In the genomic region with DNA sequence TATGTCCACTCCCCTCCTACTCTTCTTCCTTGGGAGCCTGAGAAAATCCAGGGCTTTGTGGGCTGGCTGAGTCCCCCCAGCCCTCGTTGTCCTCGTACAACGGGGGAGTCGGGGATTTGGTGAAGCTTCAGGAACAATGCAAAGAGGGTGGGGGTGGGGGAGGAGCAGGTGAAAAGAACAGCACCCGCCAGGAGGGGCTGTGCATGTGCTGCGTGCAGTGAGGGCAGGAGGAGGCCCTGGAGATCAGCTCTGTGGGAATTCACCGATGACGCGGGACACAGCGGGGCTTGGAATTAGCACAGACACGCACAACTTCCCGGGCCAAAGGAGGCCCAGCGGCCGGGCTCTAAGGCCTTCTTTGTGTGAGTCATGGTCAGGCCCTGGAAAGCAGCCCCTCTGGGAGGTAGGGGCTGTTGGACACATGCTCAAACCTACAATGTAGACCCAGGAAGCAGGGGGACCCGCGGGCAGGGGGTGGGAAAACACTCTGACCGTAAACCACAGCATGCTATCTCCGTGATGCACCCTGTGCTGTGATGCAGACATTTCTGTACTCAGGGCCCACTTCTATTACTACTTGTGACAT, we compare ENCODE assay signal across 12 cellular contexts. TPM values are rescaled to one million over a fixed set of nuclear protein-coding genes. Genes with fewer than 3 reads are reported as not detected.
DNase-seq lines count a peak whose midpoint lies in the region; ATAC-seq and TF ChIP-seq lines count a peak whose summit lies in the region.
"Had no signal": no experiment of that assay in that cellular context is flagged by ENCODE, and none has a peak within 500 bp of the region (broad histone marks: within the 10 kb centered on the region; RNA-seq: fewer than 3 reads in every experiment).

No MANE protein-coding gene starts in this region.

- ATAC-seq in GM21723 (IDR thresholded peaks at IDR 0.05; ENCODE audit: unreplicated experiment) = no peak
- no peak for ATAC-seq in activated CD4-positive, alpha-beta T cell treated with anti-CD3 and anti-CD28 coated beads for 36 hours
- ATAC-seq in HG03439 (IDR thresholded peaks at IDR 0.05; ENCODE audit: unreplicated experiment) = no peak
- ATAC-seq: activated CD8-positive, alpha-beta T cell treated with anti-CD3 and anti-CD28 coated beads for 36 hours; stimulated activated memory B cell treated with anti-CD40 and anti-IgM and Interleukin-4, amounts not matched to agents 10 μg/mL and 1 μg/mL and 100 μg/mL, for 72 hours had no signal

- TF ChIP-seq CTCF in AG04450 (IDR thresholded peaks at IDR 0.05; ENCODE audit: low read depth, low read length) (no peak), fibroblast of mammary gland (conservative IDR thresholded peaks at IDR 0.05; ENCODE audit: control insufficient read depth, insufficient read depth, low read depth, low read length) (no peak)

- DNase-seq in AG04450 (ENCODE audit: low read depth, low spot score) = peak; percentile 32
- peak; percentile 13 for DNase-seq in NT2/D1 (ENCODE audit: low read depth, low spot score)
- DNase-seq in fibroblast of mammary gland (ENCODE audit: low read depth) = peak; percentile 89
- peak; percentile 26 for DNase-seq in myocyte (ENCODE audit: low read depth)
- DNase-seq in stimulated activated naive CD4-positive, alpha-beta T cell treated with Interleukin-2 at 50 U/mL for 16 hours (lab: John Stamatoyannopoulos, UW) = no peak
- no peak for DNase-seq in activated CD4-positive, alpha-beta T cell treated with anti-CD3 and anti-CD28 coated beads for 36 hours
- DNase-seq: activated CD8-positive, alpha-beta T cell treated with anti-CD3 and anti-CD28 coated beads for 36 hours had no signal

- H3K27me3 ChIP-seq in AG04450 (ENCODE audit: control insufficient read depth, insufficient read depth, low read length) = no peaks in the 10 kb centered on the region
- no peaks in the 10 kb centered on the region for H3K27me3 ChIP-seq in NT2/D1 (ENCODE audit: insufficient read depth, insufficient read length)
- H3K27me3 ChIP-seq: BLaER1 treated with 17β-estradiol and CSF1 and Interleukin-3, amounts not matched to agents 10 nM and 100 nM had no signal

- peak overlapping the region; percentile 61 for H3K27ac ChIP-seq in AG04450 (ENCODE audit: low read depth, low read length)
- H3K27ac ChIP-seq: parathyroid adenoma had no signal

- H3K4me3 ChIP-seq in AG04450 (ENCODE audit: low read depth, low read length) = no peak overlapping the region
- H3K4me3 ChIP-seq in NT2/D1 (ENCODE audit: insufficient read length, low read depth) = no peak overlapping the region
- H3K4me3 ChIP-seq in fibroblast of mammary gland (ENCODE audit: control insufficient read depth, low read depth, low read length) = no peak overlapping the region
- H3K4me3 ChIP-seq: BLaER1 treated with 17β-estradiol and CSF1 and Interleukin-3, amounts not matched to agents 10 nM and 100 nM had no signal

- H3K36me3 Mint-ChIP-seq in activated CD4-positive, alpha-beta T cell treated with anti-CD3 and anti-CD28 coated beads for 36 hours (ENCODE audit: low read depth) = peaks cover 33% of the 10 kb centered on the region

- intact Hi-C loops in activated CD4-positive, alpha-beta T cell treated with anti-CD3 and anti-CD28 coated beads for 36 hours (cut with DNase I, micrococcal nuclease) = no loop called here

- POLR2A ChIA-PET in AG04450 (lab: Yijun Ruan, JAX) = no interaction called here
- POLR2A ChIA-PET in activated CD4-positive, alpha-beta T cell treated with anti-CD3 and anti-CD28 coated beads for 36 hours (lab: Charles Lee) = no interaction called here

- peaks cover 17% of the 10 kb centered on the region for H3K4me1 ChIP-seq in NT2/D1 (ENCODE audit: insufficient read depth, insufficient read length)
- H3K4me1 ChIP-seq: parathyroid adenoma had no signal

- no peaks in the 10 kb centered on the region for H3K27me3 Mint-ChIP-seq in activated CD4-positive, alpha-beta T cell treated with anti-CD3 and anti-CD28 coated beads for 36 hours
- H3K27me3 Mint-ChIP-seq: activated CD8-positive, alpha-beta T cell treated with anti-CD3 and anti-CD28 coated beads for 36 hours; stimulated activated memory B cell treated with anti-CD40 and anti-IgM and Interleukin-4, amounts not matched to agents 10 μg/mL and 1 μg/mL and 100 μg/mL, for 72 hours had no signal

- H3K36me3 ChIP-seq in NT2/D1 (ENCODE audit: insufficient read depth, insufficient read length, low read length) = peaks cover 83% of the 10 kb centered on the region

- H3K9ac ChIP-seq in NT2/D1 (ENCODE audit: insufficient read length, low read depth) = peak overlapping the region; percentile 36
- H3K9ac ChIP-seq: parathyroid adenoma had no signal

- H3K4me3 Mint-ChIP-seq in activated CD4-positive, alpha-beta T cell treated with anti-CD3 and anti-CD28 coated beads for 36 hours = no peak overlapping the region
- H3K4me3 Mint-ChIP-seq: activated CD8-positive, alpha-beta T cell treated with anti-CD3 and anti-CD28 coated beads for 36 hours; stimulated activated memory B cell treated with anti-CD40 and anti-IgM and Interleukin-4, amounts not matched to agents 10 μg/mL and 1 μg/mL and 100 μg/mL, for 72 hours had no signal

- CTCF ChIA-PET in AG04450 (lab: Charles Lee) = no interaction called here
- CTCF ChIA-PET in activated CD4-positive, alpha-beta T cell treated with anti-CD3 and anti-CD28 coated beads for 36 hours (lab: Charles Lee) = interaction anchor here (0.6 kb wide), 1 partner anchor 146 kb away, joined by 3 read pairs; no protein-coding TSS in a partner anchor

- peaks cover 14% of the 10 kb centered on the region for H3K4me1 Mint-ChIP-seq in activated CD4-positive, alpha-beta T cell treated with anti-CD3 and anti-CD28 coated beads for 36 hours
- H3K4me1 Mint-ChIP-seq: stimulated activated memory B cell treated with anti-CD40 and anti-IgM and Interleukin-4, amounts not matched to agents 10 μg/mL and 1 μg/mL and 100 μg/mL, for 72 hours had no signal

- H3K9me3 ChIP-seq in AG04450 (ENCODE audit: control insufficient read depth, insufficient read depth, low read length) (no peaks in the 10 kb centered on the region), NT2/D1 (ENCODE audit: insufficient read depth, low read length) (no peaks in the 10 kb centered on the region)
- H3K9me3 ChIP-seq: BLaER1 treated with 17β-estradiol and CSF1 and Interleukin-3, amounts not matched to agents 10 nM and 100 nM had no signal

- H3K27ac Mint-ChIP-seq in activated CD4-positive, alpha-beta T cell treated with anti-CD3 and anti-CD28 coated beads for 36 hours = no peak overlapping the region
- H3K27ac Mint-ChIP-seq: activated CD8-positive, alpha-beta T cell treated with anti-CD3 and anti-CD28 coated beads for 36 hours; stimulated activated memory B cell treated with anti-CD40 and anti-IgM and Interleukin-4, amounts not matched to agents 10 μg/mL and 1 μg/mL and 100 μg/mL, for 72 hours had no signal

- H3K9me3 Mint-ChIP-seq in activated CD4-positive, alpha-beta T cell treated with anti-CD3 and anti-CD28 coated beads for 36 hours (ENCODE audit: low read depth) = no peaks in the 10 kb centered on the region
- H3K9me3 Mint-ChIP-seq: activated CD8-positive, alpha-beta T cell treated with anti-CD3 and anti-CD28 coated beads for 36 hours; stimulated activated memory B cell treated with anti-CD40 and anti-IgM and Interleukin-4, amounts not matched to agents 10 μg/mL and 1 μg/mL and 100 μg/mL, for 72 hours had no signal

RNA-seq across cellular contexts. Expression of a gene that starts 32.8 kb away (rescaled TPM):
- polyA plus RNA-seq in AG04450 (2011; rRNA removed) = 10.6 and 12.4 TPM in 2 replicates
- 17.8 and 21.3 TPM in 2 replicates for polyA minus RNA-seq in AG04450 (2011; rRNA and poly(A)+ RNA removed)
- 17.6 and 21.1 TPM in 2 replicates for total RNA-seq in myocyte
- polyA plus RNA-seq in myocyte (2012) = 16.8 TPM
- total RNA-seq in activated CD4-positive, alpha-beta T cell treated with anti-CD3 and anti-CD28 coated beads for 36 hours = 10 to 100 TPM; 79.6 to 93.5 TPM

Comparison
In these comparisons a context has a peak if more than half of its experiments do, and no peak if none do; other contexts are left out.
1. DNase-seq: peak in AG04450 (single experiment), NT2/D1 (single experiment), fibroblast of mammary gland (single experiment) and myocyte (single experiment); none in stimulated activated naive CD4-positive, alpha-beta T cell treated with Interleukin-2 at 50 U/mL for 16 hours (single experiment) and activated CD4-positive, alpha-beta T cell treated with anti-CD3 and anti-CD28 coated beads for 36 hours (single experiment).